ENCODE assay signal across 1 cellular context in genomic region chr17:27551701-27552466, GRCh38.
TF ChIP-seq lines count a peak whose summit lies in the region.

No MANE protein-coding gene starts in this region.

TF ChIP-seq in HepG2, 621 proteins besides CTCF, POLR2A, EP300 and RAD21 (continued from another document and continues in another):
- TF ChIP-seq ZNF770 (CRISPR knock-in tag; IDR thresholded peaks at IDR 0.05), result 0 out of 2 replicates have a peak, but pooled peaks have one; percentile 27
- TF ChIP-seq SP5 (CRISPR knock-in tag; IDR thresholded peaks at IDR 0.05; ENCODE audit: borderline replicate concordance, low read depth), result 0 out of 2 replicates have a peak, but pooled peaks have one; percentile 24
- TF ChIP-seq FOXP1 (IDR thresholded peaks at IDR 0.05), result no peak
- TF ChIP-seq FOXP1 (CRISPR knock-in tag; IDR thresholded peaks at IDR 0.05), result peak; percentile 50
- TF ChIP-seq ZMYM3 (CRISPR knock-in tag; IDR thresholded peaks at IDR 0.05), result peak; percentile 91
- TF ChIP-seq NFKB2 (CRISPR knock-in tag; IDR thresholded peaks at IDR 0.05; ENCODE audit: borderline replicate concordance), result no peak
- TF ChIP-seq THRA (CRISPR knock-in tag; IDR thresholded peaks at IDR 0.05; ENCODE audit: borderline replicate concordance), result no peak
- no peak for TF ChIP-seq MTERF4 (CRISPR knock-in tag; IDR thresholded peaks at IDR 0.05)
- TF ChIP-seq MIER3 (CRISPR knock-in tag; IDR thresholded peaks at IDR 0.05; ENCODE audit: borderline replicate concordance), result peak; percentile 83; the same call in 1 of the 2 replicates
- no peak for TF ChIP-seq BHLHE40 (IDR thresholded peaks at IDR 0.05; ENCODE audit: low read length)
- peak; percentile 96 for TF ChIP-seq FOSL1 (CRISPR knock-in tag; IDR thresholded peaks at IDR 0.05; ENCODE audit: borderline replicate concordance)
- TF ChIP-seq FLYWCH1 (CRISPR knock-in tag; IDR thresholded peaks at IDR 0.05), result no peak
- no peak for TF ChIP-seq GATAD1 (CRISPR knock-in tag; IDR thresholded peaks at IDR 0.05)
- no peak for TF ChIP-seq ZNF512B (CRISPR knock-in tag; IDR thresholded peaks at IDR 0.05; ENCODE audit: borderline replicate concordance)
- TF ChIP-seq ZNF263 (CRISPR knock-in tag; IDR thresholded peaks at IDR 0.05), result peak; percentile 97
- peak; percentile 74 for TF ChIP-seq GFI1 (CRISPR knock-in tag; IDR thresholded peaks at IDR 0.05; ENCODE audit: borderline replicate concordance)
- no peak for TF ChIP-seq PRPF4 (IDR thresholded peaks at IDR 0.05; ENCODE audit: low read depth, low read length, poor library complexity, severe bottlenecking)
- TF ChIP-seq FOXA3 (CRISPR knock-in tag; IDR thresholded peaks at IDR 0.05), result peak; percentile 75
- no peak for TF ChIP-seq ZNF124 (CRISPR knock-in tag; IDR thresholded peaks at IDR 0.05)
- TF ChIP-seq ZMYM2 (CRISPR knock-in tag; IDR thresholded peaks at IDR 0.05), result peak; percentile 54; the same call in 1 of the 2 replicates
- peak; percentile 93 for TF ChIP-seq ZNF3 (CRISPR knock-in tag; IDR thresholded peaks at IDR 0.05)
- 0 out of 2 replicates have a peak, but pooled peaks have one; percentile 17 for TF ChIP-seq ZHX1 (CRISPR knock-in tag; IDR thresholded peaks at IDR 0.05; ENCODE audit: low read depth)
- TF ChIP-seq JDP2 (CRISPR knock-in tag; IDR thresholded peaks at IDR 0.05; ENCODE audit: borderline replicate concordance), result no peak
- TF ChIP-seq IKZF5 (CRISPR knock-in tag; IDR thresholded peaks at IDR 0.05), result no peak; the same call in 1 of the 2 replicates
- TF ChIP-seq ZNF563 (CRISPR knock-in tag; IDR thresholded peaks at IDR 0.05), result no peak
- TF ChIP-seq ZNF710 (CRISPR knock-in tag; IDR thresholded peaks at IDR 0.05; ENCODE audit: borderline replicate concordance), result 0 out of 2 replicates have a peak, but pooled peaks have one; percentile 30
- peak; percentile 62 for TF ChIP-seq ZEB1 (IDR thresholded peaks at IDR 0.05; ENCODE audit: insufficient replicate concordance, low read depth)
- TF ChIP-seq ZNF326 (CRISPR knock-in tag; IDR thresholded peaks at IDR 0.05; ENCODE audit: borderline replicate concordance), result no peak
- TF ChIP-seq RCOR2 (CRISPR knock-in tag; IDR thresholded peaks at IDR 0.05), result peak; percentile 90
- 0 out of 2 replicates have a peak, but pooled peaks have one; percentile 29 for TF ChIP-seq ZNF264 (CRISPR knock-in tag; IDR thresholded peaks at IDR 0.05)
- no peak for TF ChIP-seq GMEB1 (CRISPR knock-in tag; IDR thresholded peaks at IDR 0.05; ENCODE audit: borderline replicate concordance)
- TF ChIP-seq ZBTB33 (CRISPR knock-in tag; IDR thresholded peaks at IDR 0.05), result peak; percentile 70
- no peak for TF ChIP-seq SOX6 (IDR thresholded peaks at IDR 0.05)
- peak; percentile 56 for TF ChIP-seq SOX6 (CRISPR knock-in tag; IDR thresholded peaks at IDR 0.05)
- TF ChIP-seq ARHGAP35 (CRISPR knock-in tag; IDR thresholded peaks at IDR 0.05; ENCODE audit: borderline replicate concordance), result no peak
- no peak for TF ChIP-seq TCF12 (IDR thresholded peaks at IDR 0.05)
- no peak for TF ChIP-seq TCF12 (CRISPR knock-in tag; IDR thresholded peaks at IDR 0.05)
- TF ChIP-seq FOXK1 (CRISPR knock-in tag; IDR thresholded peaks at IDR 0.05; ENCODE audit: borderline replicate concordance, low read depth), result peak; percentile 71; the same call in 1 of the 2 replicates
- peak; percentile 34; the same call in 1 of the 2 replicates for TF ChIP-seq MYC (CRISPR knock-in tag; IDR thresholded peaks at IDR 0.05; ENCODE audit: borderline replicate concordance)
- TF ChIP-seq FOXK2 (IDR thresholded peaks at IDR 0.05), result no peak
